7 cellular contexts compared by ENCODE assay signal in the genomic region with DNA sequence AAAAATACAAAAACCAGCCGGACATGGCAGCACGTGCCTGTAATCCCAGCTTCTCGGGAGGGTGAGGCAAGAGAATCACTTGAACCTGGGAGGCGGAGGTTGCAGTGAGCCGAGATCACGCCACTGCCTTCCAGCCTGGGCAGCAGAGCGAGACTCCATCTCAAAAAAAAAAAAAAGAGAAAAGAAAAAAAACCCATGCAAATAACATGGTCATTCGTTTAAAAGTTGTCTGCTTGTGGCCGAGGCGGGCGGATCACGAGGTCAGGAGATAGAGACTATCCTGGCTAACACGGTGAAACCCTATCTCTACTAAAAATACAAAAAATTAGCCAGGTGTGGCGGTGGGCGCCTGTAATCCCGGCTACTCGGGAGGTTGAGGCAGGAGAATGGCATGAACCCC. TPM values are rescaled to one million over a fixed set of nuclear protein-coding genes. Genes with fewer than 3 reads are reported as not detected.
DNase-seq lines count a peak whose midpoint lies in the region; ATAC-seq, FAIRE-seq and TF ChIP-seq lines count a peak whose summit lies in the region.
"Not testable (repeated sequence)": the region's sequence is repeated elsewhere in the genome, so short reads cannot be mapped to it uniquely, and the experiment has no call there.

No MANE protein-coding gene starts in this region.

- not testable (repeated sequence) for H2AFZ ChIP-seq in Karpas-422 (ENCODE audit: low read length)

- not testable (repeated sequence) for H3K27me3 Mint-ChIP-seq in CD8-positive, alpha-beta T cell (ENCODE audit: low read depth); T-helper 17 cell; activated naive CD4-positive, alpha-beta T cell treated with anti-CD3 and anti-CD28 coated beads, Interleukin-2, amount 10 ng/mL, durations not matched to agents 7 days and 5 days; progenitor cell of endocrine pancreas

- H3K4me1 ChIP-seq in CD8-positive, alpha-beta T cell (ENCODE audit: insufficient read depth, low read length) = peaks cover 34% of the 10 kb centered on the region
- H3K4me1 ChIP-seq in Karpas-422 (ENCODE audit: low read length) = peaks cover 79% of the 10 kb centered on the region
- H3K4me1 ChIP-seq in kidney (ENCODE audit: control insufficient read depth in 1 of 2, insufficient read depth in 1 of 2, low read depth in 1 of 2, low read length in 2 of 2) = peaks cover 0 to 20% of the 10 kb centered on the region in 2 donors
- peaks cover 11 to 50% (median 42%) of the 10 kb centered on the region in 5 donors for H3K4me1 ChIP-seq in subcutaneous abdominal adipose tissue (ENCODE audit: control insufficient read depth in 5 of 5, insufficient read depth in 5 of 5, low read length in 5 of 5)

- peak overlapping the region; percentile 27 for H3K4me3 Mint-ChIP-seq in CD8-positive, alpha-beta T cell
- not testable (repeated sequence) for H3K4me3 Mint-ChIP-seq in T-helper 17 cell; activated naive CD4-positive, alpha-beta T cell treated with anti-CD3 and anti-CD28 coated beads, Interleukin-2, amount 10 ng/mL, durations not matched to agents 7 days and 5 days; progenitor cell of endocrine pancreas (ENCODE audit: low read depth)

- H3K79me2 ChIP-seq in Karpas-422 (ENCODE audit: low read length) = peaks cover 82% of the 10 kb centered on the region

- intact Hi-C loops in CD8-positive, alpha-beta T cell (cut with DNase I, micrococcal nuclease); kidney (cut with DNase I): not testable (repeated sequence)

- H3K9me2 ChIP-seq in Karpas-422 (replicated peaks; ENCODE audit: insufficient read depth, low read length) = not testable (repeated sequence)

- peak overlapping the region; percentile 25 for H3K27ac ChIP-seq in CD8-positive, alpha-beta T cell (ENCODE audit: low read depth, low read length)
- H3K27ac ChIP-seq in Karpas-422 (ENCODE audit: low read length) = peak overlapping the region; percentile 96
- peak overlapping the region; percentile 0 to 15 for H3K27ac ChIP-seq in kidney (ENCODE audit: low read depth in 2 of 2, low read length in 2 of 2)
- peak overlapping the region; percentile 85 for H3K27ac ChIP-seq in subcutaneous abdominal adipose tissue (ENCODE audit: low read depth, low read length)

- not testable (repeated sequence) for H3K4me3 ChIP-seq in CD8-positive, alpha-beta T cell (ENCODE audit: low read depth, low read length); kidney (ENCODE audit: low read length in 2 of 2); subcutaneous abdominal adipose tissue (ENCODE audit: low read depth in 1 of 5, low read length in 5 of 5)
- peak overlapping the region; percentile 50; the same call in 1 of the 2 replicates for H3K4me3 ChIP-seq in Karpas-422 (ENCODE audit: low read length)

- POLR2A ChIA-PET in CD8-positive, alpha-beta T cell (lab: Charles Lee) = interaction anchor here (0.7 to 0.9 kb wide), 2 partner anchors 30 to 95 kb away, joined by 3 read pairs; no protein-coding TSS in a partner anchor

- peak overlapping the region; percentile 71 for H3K4me2 ChIP-seq in Karpas-422 (ENCODE audit: low read depth, low read length, poor library complexity, severe bottlenecking)

- H3K27ac Mint-ChIP-seq in CD8-positive, alpha-beta T cell = peak overlapping the region; percentile 94
- H3K27ac Mint-ChIP-seq in T-helper 17 cell = peak overlapping the region; percentile 87
- peak overlapping the region; percentile 24 for H3K27ac Mint-ChIP-seq in activated naive CD4-positive, alpha-beta T cell treated with anti-CD3 and anti-CD28 coated beads, Interleukin-2, amount 10 ng/mL, durations not matched to agents 7 days and 5 days
- peak overlapping the region; percentile 59 for H3K27ac Mint-ChIP-seq in progenitor cell of endocrine pancreas

- peaks cover 14% of the 10 kb centered on the region for H3K36me3 ChIP-seq in CD8-positive, alpha-beta T cell (ENCODE audit: insufficient read depth, low read length)
- H3K36me3 ChIP-seq in Karpas-422 (ENCODE audit: insufficient read depth, low read length) (peaks cover 34% of the 10 kb centered on the region), subcutaneous abdominal adipose tissue (ENCODE audit: control insufficient read depth in 5 of 5, insufficient read depth in 5 of 5, low read length in 5 of 5) (peaks cover 4 to 25% (median 11%) of the 10 kb centered on the region in 5 donors)
- H3K36me3 ChIP-seq in kidney (ENCODE audit: control insufficient read depth in 1 of 2, insufficient read depth in 2 of 2, low read length in 2 of 2) = not testable (repeated sequence)

- not testable (repeated sequence) for ATAC-seq in CD8-positive, alpha-beta T cell; T-helper 17 cell

- CTCF ChIA-PET in CD8-positive, alpha-beta T cell (lab: Charles Lee) = interaction anchor here (1.3 kb wide), 1 partner anchor 65 kb away, joined by 6 read pairs; no protein-coding TSS in a partner anchor
- CTCF ChIA-PET in activated naive CD4-positive, alpha-beta T cell treated with anti-CD3 and anti-CD28 coated beads, Interleukin-2, amount 10 ng/mL, durations not matched to agents 7 days and 5 days (lab: Charles Lee) = not testable (repeated sequence)

- H3K9me3 ChIP-seq in CD8-positive, alpha-beta T cell (ENCODE audit: low read length); Karpas-422 (ENCODE audit: low read length); T-helper 17 cell (ENCODE audit: control insufficient read depth, low read length, poor library complexity, severe bottlenecking); kidney (ENCODE audit: control insufficient read depth in 1 of 2, low read length in 2 of 2); subcutaneous abdominal adipose tissue (ENCODE audit: control insufficient read depth in 5 of 5, low read length in 5 of 5): not testable (repeated sequence)

- peaks cover 36% of the 10 kb centered on the region for H3K4me1 Mint-ChIP-seq in CD8-positive, alpha-beta T cell (ENCODE audit: low read depth)
- peaks cover 12% of the 10 kb centered on the region for H3K4me1 Mint-ChIP-seq in T-helper 17 cell
- H3K4me1 Mint-ChIP-seq in activated naive CD4-positive, alpha-beta T cell treated with anti-CD3 and anti-CD28 coated beads, Interleukin-2, amount 10 ng/mL, durations not matched to agents 7 days and 5 days = peaks cover 34% of the 10 kb centered on the region
- H3K4me1 Mint-ChIP-seq in progenitor cell of endocrine pancreas (ENCODE audit: low read depth) = not testable (repeated sequence)

- not testable (repeated sequence) for H3K27me3 ChIP-seq in CD8-positive, alpha-beta T cell (ENCODE audit: insufficient read depth, low read length); Karpas-422 (ENCODE audit: low read length); subcutaneous abdominal adipose tissue (ENCODE audit: control insufficient read depth in 5 of 5, insufficient read depth in 4 of 5, low read length in 5 of 5)

- peaks cover 28% of the 10 kb centered on the region for H3K36me3 Mint-ChIP-seq in CD8-positive, alpha-beta T cell
- not testable (repeated sequence) for H3K36me3 Mint-ChIP-seq in T-helper 17 cell (ENCODE audit: low read depth)
- peaks cover 22% of the 10 kb centered on the region for H3K36me3 Mint-ChIP-seq in activated naive CD4-positive, alpha-beta T cell treated with anti-CD3 and anti-CD28 coated beads, Interleukin-2, amount 10 ng/mL, durations not matched to agents 7 days and 5 days
- peaks cover 25% of the 10 kb centered on the region for H3K36me3 Mint-ChIP-seq in progenitor cell of endocrine pancreas (ENCODE audit: insufficient read depth)

- not testable (repeated sequence) for H4K20me1 ChIP-seq in Karpas-422 (ENCODE audit: insufficient read depth, low read depth, low read length)

- peak overlapping the region; percentile 68 for H3K9ac ChIP-seq in Karpas-422 (ENCODE audit: low read length)
- H3K9ac ChIP-seq in kidney (ENCODE audit: low read length in 2 of 2); subcutaneous abdominal adipose tissue (ENCODE audit: low read length in 5 of 5): not testable (repeated sequence)

- not testable (repeated sequence) for H3K9me3 Mint-ChIP-seq in CD8-positive, alpha-beta T cell; activated naive CD4-positive, alpha-beta T cell treated with anti-CD3 and anti-CD28 coated beads, Interleukin-2, amount 10 ng/mL, durations not matched to agents 7 days and 5 days; progenitor cell of endocrine pancreas (ENCODE audit: low read depth)

- not testable (repeated sequence) for FAIRE-seq in kidney (lab: Jason Lieb, UNC)

- DNase-seq in CD8-positive, alpha-beta T cell; T-helper 17 cell; activated naive CD4-positive, alpha-beta T cell treated with anti-CD3 and anti-CD28 coated beads, Interleukin-2, amount 10 ng/mL, durations not matched to agents 7 days and 5 days; kidney; progenitor cell of endocrine pancreas (ENCODE audit: low spot score, unreplicated experiment): not testable (repeated sequence)
- DNase-seq in Karpas-422 = peak; percentile 71

- TF ChIP-seq CTCF in CD8-positive, alpha-beta T cell (IDR thresholded peaks at IDR 0.05); kidney (IDR thresholded peaks at IDR 0.05; ENCODE audit: borderline replicate concordance, extremely low read depth, insufficient read depth); progenitor cell of endocrine pancreas (IDR thresholded peaks at IDR 0.05; ENCODE audit: unreplicated experiment): not testable (repeated sequence)

RNA-seq across cellular contexts. Expression of gene SLC25A33, which starts 20.8 kb away (rescaled TPM):
- 10 to 100 TPM; 10.1 to 11.2 TPM for total RNA-seq in CD8-positive, alpha-beta T cell
- total RNA-seq in Karpas-422 (2014; rRNA removed; shearing (Covaris generic); ENCODE audit: low replicate concordance) = 19.7 and 25.2 TPM in 2 replicates
- total RNA-seq in T-helper 17 cell = 1 to 10 TPM; 3.7 to 4.9 TPM
- total RNA-seq in kidney = 3.8 TPM
- 11.3 TPM for polyA plus RNA-seq in kidney (ENCODE audit: insufficient read depth, low read depth, low replicate concordance)
- 7.6 and 7.7 TPM in 2 replicates for total RNA-seq in progenitor cell of endocrine pancreas

RNA-seq across cellular contexts. Expression of gene TMEM201, which starts 28.6 kb away (rescaled TPM):
- 10 to 100 TPM; 10.7 to 11.5 TPM for total RNA-seq in CD8-positive, alpha-beta T cell
- total RNA-seq in Karpas-422 (2014; rRNA removed; shearing (Covaris generic); ENCODE audit: low replicate concordance) = 9.3 and 12.2 TPM in 2 replicates
- 10 to 100 TPM; 10.5 to 14.0 TPM for total RNA-seq in T-helper 17 cell
- total RNA-seq in kidney = 13.2 TPM
- polyA plus RNA-seq in kidney (ENCODE audit: insufficient read depth, low read depth, low replicate concordance) = 9.1 TPM
- 24.5 and 24.6 TPM in 2 replicates for total RNA-seq in progenitor cell of endocrine pancreas

Comparison
In these comparisons a context has a peak if more than half of its experiments do, and no peak if none do; other contexts are left out.
1. H3K27ac ChIP-seq: peak in every context shown above with its lines; median percentile 96 in Karpas-422; 85 in subcutaneous abdominal adipose tissue; 25 in CD8-positive, alpha-beta T cell; 8 in kidney.
2. H3K27ac Mint-ChIP-seq: peak in every context shown above with its lines; median percentile 94 in CD8-positive, alpha-beta T cell; 87 in T-helper 17 cell; 59 in progenitor cell of endocrine pancreas; 24 in activated naive CD4-positive, alpha-beta T cell treated with anti-CD3 and anti-CD28 coated beads, Interleukin-2, amount 10 ng/mL, durations not matched to agents 7 days and 5 days.